8 cellular contexts compared by ENCODE assay signal in genomic region chr6:111605100-111605748, GRCh38. TPM values are rescaled to one million over a fixed set of nuclear protein-coding genes. Genes with fewer than 3 reads are reported as not detected.
DNase-seq lines count a peak whose midpoint lies in the region; ATAC-seq and TF ChIP-seq lines count a peak whose summit lies in the region.

No MANE protein-coding gene starts in this region.

- POLR2A ChIA-PET in CD8-positive, alpha-beta T cell (lab: Charles Lee) = interaction anchor here (0.8 to 1.7 kb wide), 13 partner anchors 9 to 482 kb away, joined by 3 to 8 read pairs (median 3); partner anchors contain the start of genes FAM229B, REV3L and TUBE1

- CTCF ChIA-PET in CD8-positive, alpha-beta T cell (lab: Charles Lee) = interaction anchor here (0.7 to 1.8 kb wide), 2 partner anchors 121 to 1566 kb away, joined by 3 to 4 read pairs; no protein-coding TSS in a partner anchor

- TF ChIP-seq CTCF in CD8-positive, alpha-beta T cell (IDR thresholded peaks at IDR 0.05) = no peak
- TF ChIP-seq CTCF in kidney epithelial cell (IDR thresholded peaks at IDR 0.05; ENCODE audit: insufficient read depth, low read length, poor library complexity, severe bottlenecking) (no peak), spleen (IDR thresholded peaks at IDR 0.05 in 8 of 11, conservative IDR thresholded peaks at IDR 0.05 in 3 of 11) (peak in 1 of 11 experiments; percentile 13)

- no peaks in the 10 kb centered on the region for H3K9me3 ChIP-seq in CD8-positive, alpha-beta T cell (ENCODE audit: low read length)
- H3K9me3 ChIP-seq in T-helper 17 cell (ENCODE audit: control insufficient read depth, low read length, poor library complexity, severe bottlenecking) (no peaks in the 10 kb centered on the region), spleen (no peaks in the 10 kb centered on the region)

- DNase-seq in CD8-positive, alpha-beta T cell = peak in 4 of 7 experiments; percentile 9 to 27 (median 14)
- peak in 1 of 3 donors; percentile 19 for DNase-seq in T-helper 17 cell
- DNase-seq in cerebellum (ENCODE audit: low spot score) = peak; percentile 35
- DNase-seq in kidney epithelial cell (ENCODE audit: low read depth) = no peak
- DNase-seq in spleen = peak; percentile 85
- no peak for DNase-seq in cortex of kidney (lab: John Stamatoyannopoulos, UW)

- peak overlapping the region; percentile 51 for H3K4me3 ChIP-seq in CD8-positive, alpha-beta T cell (ENCODE audit: low read depth, low read length)
- H3K4me3 ChIP-seq in kidney epithelial cell (ENCODE audit: low read depth, low read length) (peak overlapping the region; percentile 70), spleen (peak overlapping the region; percentile 49 to 72 (median 52))

- H3K9me3 Mint-ChIP-seq in CD8-positive, alpha-beta T cell = no peaks in the 10 kb centered on the region

- H3K4me1 ChIP-seq in CD8-positive, alpha-beta T cell (ENCODE audit: insufficient read depth, low read length) = peaks cover 22% of the 10 kb centered on the region
- peaks cover 20 to 65% (median 48%) of the 10 kb centered on the region in 6 donors for H3K4me1 ChIP-seq in spleen

- intact Hi-C loops in CD8-positive, alpha-beta T cell (cut with DNase I, micrococcal nuclease) = loop anchor here in 1 of 2 experiments (1.0 to 5.0 kb wide), 3 partner anchors 123 to 482 kb away; partner anchors contain the start of genes FAM229B, REV3L and TUBE1
- intact Hi-C loops in spleen (cut with DNase I; ENCODE audit: low total_unique reads) = no loop called here

- WGBS in spleen, 5 donors = 8 to 11% (median 8%) methylated on average over 18 of the region's 18 CpGs

- H3K27me3 Mint-ChIP-seq in CD8-positive, alpha-beta T cell (ENCODE audit: low read depth) = no peaks in the 10 kb centered on the region
- no peaks in the 10 kb centered on the region for H3K27me3 Mint-ChIP-seq in T-helper 17 cell

- H3K4me1 Mint-ChIP-seq in CD8-positive, alpha-beta T cell (ENCODE audit: low read depth) = peaks cover 60% of the 10 kb centered on the region
- H3K4me1 Mint-ChIP-seq in T-helper 17 cell = peaks cover 39% of the 10 kb centered on the region

- no peaks in the 10 kb centered on the region for H3K27me3 ChIP-seq in CD8-positive, alpha-beta T cell (ENCODE audit: insufficient read depth, low read length)
- H3K27me3 ChIP-seq in kidney epithelial cell (ENCODE audit: control insufficient read depth, insufficient read depth, low read length) = no peaks in the 10 kb centered on the region
- H3K27me3 ChIP-seq in spleen (replicated peaks in 1 of 7) = no peaks in the 10 kb centered on the region

- H3K36me3 ChIP-seq in CD8-positive, alpha-beta T cell (ENCODE audit: insufficient read depth, low read length) = no peaks in the 10 kb centered on the region
- H3K36me3 ChIP-seq in kidney epithelial cell (ENCODE audit: control insufficient read depth, insufficient read depth, low read length) (no peaks in the 10 kb centered on the region), spleen (no peaks in the 10 kb centered on the region)

- H3K27ac ChIP-seq in CD8-positive, alpha-beta T cell (ENCODE audit: low read depth, low read length) = peak overlapping the region; percentile 80
- H3K27ac ChIP-seq in spleen = peak overlapping the region; percentile 78 to 90 (median 88)

- H3K27ac Mint-ChIP-seq in CD8-positive, alpha-beta T cell = peak overlapping the region; percentile 95
- peak overlapping the region; percentile 97 for H3K27ac Mint-ChIP-seq in T-helper 17 cell

- peak overlapping the region; percentile 95 for H3K4me3 Mint-ChIP-seq in CD8-positive, alpha-beta T cell
- H3K4me3 Mint-ChIP-seq in T-helper 17 cell = peak overlapping the region; percentile 98

- TF ChIP-seq POLR2A in spleen (IDR thresholded peaks at IDR 0.05) = no peak

- H3K36me3 Mint-ChIP-seq in CD8-positive, alpha-beta T cell = peaks cover 19% of the 10 kb centered on the region
- peaks cover 2% of the 10 kb centered on the region for H3K36me3 Mint-ChIP-seq in T-helper 17 cell (ENCODE audit: low read depth)

- peak; percentile 58 for ATAC-seq in CD8-positive, alpha-beta T cell
- ATAC-seq in GM19395 (IDR thresholded peaks at IDR 0.05; ENCODE audit: unreplicated experiment) (peak; percentile 52), HG03432 (IDR thresholded peaks at IDR 0.05; ENCODE audit: unreplicated experiment) (peak; percentile 53), T-helper 17 cell (peak; percentile 59)

RNA-seq across cellular contexts. Expression of gene TRAF3IP2, which starts 0.5 kb away (rescaled TPM):
- total RNA-seq in CD8-positive, alpha-beta T cell = 10 to 100 TPM; 24.7 to 26.1 TPM
- total RNA-seq in T-helper 17 cell (10 to 100 TPM; 19.9 to 33.5 TPM), cerebellum (7.7 TPM), kidney epithelial cell (29.2 and 35.1 TPM in 2 replicates), spleen (10 to 100 TPM in 6 of 7 donors, 1 to 10 TPM in 1; 9.4 to 26.0 (median 15.2) TPM)
- polyA plus RNA-seq in spleen = 10 to 100 TPM; 18.5 to 30.1 (median 25.6) TPM

Comparison
In these comparisons a context has a peak if more than half of its experiments do, and no peak if none do; other contexts are left out.
1. DNase-seq: peak in CD8-positive, alpha-beta T cell (4 of 7), cerebellum (single experiment) and spleen (single experiment); none in kidney epithelial cell (single experiment) and cortex of kidney (single experiment).
2. Peak in every context shown above with its lines, with median percentiles within 50 percentile points of each other: ATAC-seq and H3K4me3 ChIP-seq.